ENCODE assay signal across 1 cellular context in genomic region chr1:201171063-201172036, GRCh38.
TF ChIP-seq lines count a peak whose summit lies in the region.

No MANE protein-coding gene starts in this region.

TF ChIP-seq in IMR-90, 13 proteins besides CTCF, POLR2A, EP300 and RAD21 (continued from another document):
- TF ChIP-seq ELK1 (IDR thresholded peaks at IDR 0.05; ENCODE audit: borderline replicate concordance, low read depth, low read length) (no peak), NFE2L2 (IDR thresholded peaks at IDR 0.05; ENCODE audit: low read depth, low read length) (no peak), BHLHE40 (IDR thresholded peaks at IDR 0.05; ENCODE audit: low read depth, low read length) (no peak), CEBPB (IDR thresholded peaks at IDR 0.05; ENCODE audit: low read depth, low read length) (no peak), MXI1 (IDR thresholded peaks at IDR 0.05; ENCODE audit: borderline replicate concordance, low read depth, low read length) (no peak), MAFK (IDR thresholded peaks at IDR 0.05; ENCODE audit: low read depth, low read length) (no peak), FOS (IDR thresholded peaks at IDR 0.05; ENCODE audit: low read depth, low read length) (no peak), CHD1 (IDR thresholded peaks at IDR 0.05; ENCODE audit: low read depth, low read length) (no peak), MAZ (IDR thresholded peaks at IDR 0.05; ENCODE audit: borderline replicate concordance, low read depth, low read length) (no peak), RFX5 (IDR thresholded peaks at IDR 0.05; ENCODE audit: low read depth, low read length) (no peak)
- TF ChIP-seq, protein P1, sequence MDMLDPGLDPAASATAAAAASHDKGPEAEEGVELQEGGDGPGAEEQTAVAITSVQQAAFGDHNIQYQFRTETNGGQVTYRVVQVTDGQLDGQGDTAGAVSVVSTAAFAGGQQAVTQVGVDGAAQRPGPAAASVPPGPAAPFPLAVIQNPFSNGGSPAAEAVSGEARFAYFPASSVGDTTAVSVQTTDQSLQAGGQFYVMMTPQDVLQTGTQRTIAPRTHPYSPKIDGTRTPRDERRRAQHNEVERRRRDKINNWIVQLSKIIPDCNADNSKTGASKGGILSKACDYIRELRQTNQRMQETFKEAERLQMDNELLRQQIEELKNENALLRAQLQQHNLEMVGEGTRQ (IDR thresholded peaks at IDR 0.05; ENCODE audit: low read depth, low read length), result no peak
